Comparison of ENCODE assay signal across 11 cellular contexts in the genomic region with DNA sequence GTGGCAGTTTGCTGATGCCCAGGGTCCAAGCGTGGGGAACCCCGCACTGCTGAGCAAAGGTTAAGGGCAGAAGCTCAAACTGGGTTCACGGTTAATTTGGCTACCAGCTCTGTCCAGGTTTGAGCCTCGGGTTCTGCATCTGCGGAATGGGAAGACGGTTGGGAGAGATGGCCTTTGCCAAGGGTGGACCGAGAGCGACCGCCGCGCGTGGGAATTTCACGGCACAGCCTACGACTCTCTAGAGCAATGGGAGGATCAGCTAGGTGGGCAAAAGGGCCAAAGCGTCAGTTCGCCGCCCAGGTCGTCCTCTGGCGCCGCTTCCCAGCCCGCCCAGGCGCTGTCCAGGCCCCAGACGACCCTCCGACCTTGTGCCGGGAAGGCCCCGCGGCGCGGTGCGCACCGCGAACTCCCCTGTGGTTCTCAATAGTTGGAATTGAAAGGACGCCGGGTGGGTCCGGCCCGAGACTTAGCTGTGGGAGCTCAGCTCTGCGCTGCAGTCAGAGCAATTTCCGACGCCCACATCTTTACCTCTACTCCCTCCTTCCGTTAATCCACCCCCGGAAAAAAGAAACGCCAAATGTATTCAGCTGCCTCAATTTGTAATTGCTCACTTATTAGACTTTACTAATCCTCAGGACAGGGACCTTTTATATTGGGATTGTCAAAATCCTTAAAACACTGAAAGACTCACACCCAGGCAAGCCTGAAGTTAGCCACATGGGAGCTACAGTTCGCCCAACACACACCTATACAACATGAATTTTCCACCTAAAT. TPM values are rescaled to one million over a fixed set of nuclear protein-coding genes. Genes with fewer than 3 reads are reported as not detected.
A peak's percentile ranks its signal among the peaks of the same experiment; 100 is the strongest.
DNase-seq lines count a peak whose midpoint lies in the region; ATAC-seq and TF ChIP-seq lines count a peak whose summit lies in the region.
"Had no signal": no experiment of that assay in that cellular context is flagged by ENCODE, and none has a peak within 500 bp of the region (broad histone marks: within the 10 kb centered on the region; RNA-seq: fewer than 3 reads in every experiment).

No MANE protein-coding gene starts in this region.

- H3K27me3 ChIP-seq in H9 (ENCODE audit: insufficient read depth, low read length) = peaks cover 58% of the 10 kb centered on the region
- peaks cover 29% of the 10 kb centered on the region for H3K27me3 ChIP-seq in effector memory CD4-positive, alpha-beta T cell (replicated peaks; ENCODE audit: control insufficient read depth, insufficient read depth, low read length, poor library complexity, severe bottlenecking)
- no peaks in the 10 kb centered on the region for H3K27me3 ChIP-seq in SJCRH30

- no peak overlapping the region for H3K4ac ChIP-seq in H9 (ENCODE audit: low read depth, low read length)

- peak overlapping the region; percentile 69 for H3K4me3 ChIP-seq in AG10803 (ENCODE audit: low read length)
- peak overlapping the region; percentile 17 for H3K4me3 ChIP-seq in effector memory CD4-positive, alpha-beta T cell (ENCODE audit: insufficient read depth, low read depth, low read length, poor library complexity, severe bottlenecking)
- H3K4me3 ChIP-seq in SJCRH30 = no peak overlapping the region

- peaks cover 93% of the 10 kb centered on the region for H3K27me3 Mint-ChIP-seq in H9 (ENCODE audit: low read depth)
- H3K27me3 Mint-ChIP-seq in naive thymus-derived CD8-positive, alpha-beta T cell = peaks cover 22 to 58% (median 50%) of the 10 kb centered on the region in 5 donors

- DNase-seq in AG10803 (ENCODE audit: low read depth) = no peak
- peak; percentile 46 for DNase-seq in H9
- DNase-seq in effector memory CD4-positive, alpha-beta T cell = no peak
- DNase-seq in naive thymus-derived CD8-positive, alpha-beta T cell = no peak
- no peak for DNase-seq in SJCRH30
- DNase-seq in Right ventricle myocardium inferior (ENCODE audit: missing footprints) = no peak
- DNase-seq in SKM-1 (lab: John Stamatoyannopoulos, UW; ENCODE audit: unreplicated experiment) = no peak
- DNase-seq: effector CD8-positive, alpha-beta T cell; NCI-H446 had no signal

- POLR2A ChIA-PET in naive thymus-derived CD8-positive, alpha-beta T cell (lab: Charles Lee) = interaction anchor here (0.5 to 0.6 kb wide), 2 partner anchors 24 to 246 kb away, joined by 3 read pairs; no protein-coding TSS in a partner anchor

- no peak overlapping the region for H4K91ac ChIP-seq in H9 (ENCODE audit: insufficient read length, low read depth, low read length)

- no peak overlapping the region for H4K8ac ChIP-seq in H9 (replicated peaks; ENCODE audit: insufficient read length, low read depth, low read length)

- peaks cover 0 to 2% of the 10 kb centered on the region in 2 experiments; a peak in 1 of 5 replicates for H3K9me3 Mint-ChIP-seq in H9
- no peaks in the 10 kb centered on the region for H3K9me3 Mint-ChIP-seq in naive thymus-derived CD8-positive, alpha-beta T cell

- H2BK120ac ChIP-seq in H9 (ENCODE audit: low read depth, low read length, poor library complexity, severe bottlenecking) = no peak overlapping the region

- no peak overlapping the region for H3K23ac ChIP-seq in H9 (ENCODE audit: insufficient read length, low read depth, low read length)

- H3K9ac ChIP-seq in H9 (ENCODE audit: extremely low read depth, insufficient read length, low read length) = no peak overlapping the region
- H3K9ac ChIP-seq: KMS-11 had no signal

- H2AK5ac ChIP-seq in H9 (ENCODE audit: insufficient read length, low read length) = no peak overlapping the region

- H3K56ac ChIP-seq in H9 (ENCODE audit: insufficient read length, low read depth, low read length) = no peak overlapping the region

- H3K14ac ChIP-seq in H9 (ENCODE audit: insufficient read depth, low read length) = no peak overlapping the region; the same call in 1 of the 2 replicates

- H3K23me2 ChIP-seq in H9 (ENCODE audit: insufficient read length, low read depth, low read length, poor library complexity, severe bottlenecking) = peaks cover 37% of the 10 kb centered on the region

- intact Hi-C loops in Right ventricle myocardium inferior (cut with DNase I) = no loop called here

- H3K27ac ChIP-seq in H9 (ENCODE audit: insufficient read length, low read depth, low read length) (no peak overlapping the region), SJCRH30 (no peak overlapping the region)
- no peak overlapping the region for H3K27ac ChIP-seq in effector memory CD4-positive, alpha-beta T cell (ENCODE audit: insufficient read depth, low read length, poor library complexity, severe bottlenecking)
- H3K27ac ChIP-seq: KMS-11 had no signal

- H3K36me3 Mint-ChIP-seq in H9 (ENCODE audit: insufficient read depth in 1 of 3, low read depth in 3 of 3) = no peaks in the 10 kb centered on the region; a peak in 1 of 7 replicates
- H3K36me3 Mint-ChIP-seq in naive thymus-derived CD8-positive, alpha-beta T cell = peaks cover 0 to 3% (median 0%) of the 10 kb centered on the region in 3 donors

- H4K5ac ChIP-seq in H9 (ENCODE audit: insufficient read length, low read depth, low read length) = no peak overlapping the region

- no CpG with 5 or more reads among the region's 43 CpGs for WGBS in H9 (ENCODE audit: extremely low coverage, insufficient read length, low lambda C conversion rate)

- H3K4me3 Mint-ChIP-seq in H9 = peak overlapping the region; percentile 64 to 92
- H3K4me3 Mint-ChIP-seq in naive thymus-derived CD8-positive, alpha-beta T cell = peak overlapping the region; percentile 88 to 99 (median 96)

- H3K36me3 ChIP-seq in effector memory CD4-positive, alpha-beta T cell (ENCODE audit: control insufficient read depth, insufficient read depth, low read length) = no peaks in the 10 kb centered on the region
- H3K36me3 ChIP-seq in SJCRH30 = no peaks in the 10 kb centered on the region

- no peak overlapping the region for H3K18ac ChIP-seq in H9 (ENCODE audit: insufficient read length, low read depth, low read length)

- ATAC-seq in naive thymus-derived CD8-positive, alpha-beta T cell = no peak
- ATAC-seq in HG02885 (IDR thresholded peaks at IDR 0.05; ENCODE audit: poor library complexity, unreplicated experiment) (no peak), Right ventricle myocardium inferior (no peak)

- H2BK12ac ChIP-seq in H9 (ENCODE audit: insufficient read length, low read depth, low read length) = no peak overlapping the region

- peaks cover 3% of the 10 kb centered on the region; the same call in 1 of the 2 replicates for H3K4me1 ChIP-seq in H9 (ENCODE audit: insufficient read depth, low read length)
- peaks cover 40% of the 10 kb centered on the region for H3K4me1 ChIP-seq in effector memory CD4-positive, alpha-beta T cell (ENCODE audit: control insufficient read depth, insufficient read depth, low read length, poor library complexity, severe bottlenecking)
- H3K4me1 ChIP-seq in SJCRH30 = no peaks in the 10 kb centered on the region

- no peak overlapping the region for H2BK20ac ChIP-seq in H9 (ENCODE audit: low read depth, low read length, poor library complexity, severe bottlenecking)

- no peak overlapping the region for H2BK15ac ChIP-seq in H9 (ENCODE audit: low read depth, low read length)

- no peak overlapping the region for H2AFZ ChIP-seq in H9 (ENCODE audit: low read length)

- no peak overlapping the region for H3K27ac Mint-ChIP-seq in H9
- H3K27ac Mint-ChIP-seq in naive thymus-derived CD8-positive, alpha-beta T cell = peak overlapping the region in 4 of 10 donors; percentile 61 to 96 (median 74)

- peaks cover 40 to 43% of the 10 kb centered on the region in 2 experiments for H3K4me1 Mint-ChIP-seq in H9
- peaks cover 34 to 60% (median 55%) of the 10 kb centered on the region in 4 donors for H3K4me1 Mint-ChIP-seq in naive thymus-derived CD8-positive, alpha-beta T cell

- H3K79me2 ChIP-seq in H9 (ENCODE audit: insufficient read depth, low read length) = no peaks in the 10 kb centered on the region; the same call in 1 of the 2 replicates

- TF ChIP-seq CTCF in AG10803 (conservative IDR thresholded peaks at IDR 0.05; ENCODE audit: low read length) = no peak
- no peak for TF ChIP-seq CTCF in H9 (conservative IDR thresholded peaks at IDR 0.05)

- peaks cover 3% of the 10 kb centered on the region for H4K20me1 ChIP-seq in H9 (ENCODE audit: control insufficient read depth, insufficient read depth, insufficient read length)

- H3T11ph ChIP-seq in H9 (ENCODE audit: low read length) = no peak overlapping the region

- H3K9me3 ChIP-seq in H9 (ENCODE audit: control insufficient read depth, low read depth, low read length) (no peaks in the 10 kb centered on the region), SJCRH30 (replicated peaks) (no peaks in the 10 kb centered on the region)
- H3K9me3 ChIP-seq in effector memory CD4-positive, alpha-beta T cell (ENCODE audit: control insufficient read depth, low read length) = no peaks in the 10 kb centered on the region

- no peak overlapping the region for H2BK5ac ChIP-seq in H9 (ENCODE audit: insufficient read length, low read length)

- H3K79me1 ChIP-seq in H9 (ENCODE audit: insufficient read depth, low read depth, low read length, poor library complexity, severe bottlenecking) = no peaks in the 10 kb centered on the region

- H3K4me2 ChIP-seq in H9 (ENCODE audit: insufficient read depth, insufficient read length, low read length) = peak overlapping the region; percentile 94
- H3K4me2 ChIP-seq: KMS-11 had no signal

RNA-seq across cellular contexts. Expression of a gene that starts 2.5 kb away (rescaled TPM):
- total RNA-seq in H9 (2021) (2.8 and 2.9 TPM in 2 replicates), Right ventricle myocardium inferior (1.5 TPM)
- total RNA-seq in naive thymus-derived CD8-positive, alpha-beta T cell = 10 to 100 TPM; 37.5 to 37.6 TPM
- polyA plus RNA-seq in naive thymus-derived CD8-positive, alpha-beta T cell = 10 to 100 TPM in 2 of 3 donors, 1 to 10 TPM in 1; 9.2 to 12.7 (median 11.8) TPM
- total RNA-seq in SJCRH30 (2014; rRNA removed; shearing (Covaris generic)) = 41.5 and 44.8 TPM in 2 replicates

Comparison
In these comparisons a context has a peak if more than half of its experiments do, and no peak if none do; other contexts are left out.
1. RNA of a gene that starts 2.5 kb away (total RNA-seq): 41.5 to 44.8 TPM in SJCRH30 and 37.5 to 37.6 TPM in naive thymus-derived CD8-positive, alpha-beta T cell; 2.8 to 2.9 TPM in H9 and 1.5 TPM in Right ventricle myocardium inferior (single experiment); every median in the first group is over 10 times any median in the second.